9 cellular contexts compared by ENCODE assay signal in genomic region chr19:45094158-45094557, GRCh38. TPM values are rescaled to one million over a fixed set of nuclear protein-coding genes. Genes with fewer than 3 reads are reported as not detected.
A peak's percentile ranks its signal among the peaks of the same experiment; 100 is the strongest.
DNase-seq lines count a peak whose midpoint lies in the region; ATAC-seq and TF ChIP-seq lines count a peak whose summit lies in the region.
"Had no signal": no experiment of that assay in that cellular context is flagged by ENCODE, and none has a peak within 500 bp of the region (broad histone marks: within the 10 kb centered on the region; RNA-seq: fewer than 3 reads in every experiment).

No MANE protein-coding gene starts in this region.

- H3K9ac ChIP-seq in OCI-LY1 (ENCODE audit: low read length) = peak overlapping the region; percentile 89
- H3K9ac ChIP-seq in endodermal cell (ENCODE audit: extremely low read depth, low read length, poor library complexity, severe bottlenecking) = peak overlapping the region; percentile 75

- H3K27me3 ChIP-seq in Caco-2 (replicated peaks; ENCODE audit: control insufficient read depth, insufficient read depth, low read length) = no peaks in the 10 kb centered on the region
- no peaks in the 10 kb centered on the region for H3K27me3 ChIP-seq in OCI-LY1 (ENCODE audit: insufficient read depth, low read length)
- H3K27me3 ChIP-seq in endodermal cell (ENCODE audit: control insufficient read depth, insufficient read depth, low read length, poor library complexity, severe bottlenecking) = peaks cover 5% of the 10 kb centered on the region

- H3K9me3 Mint-ChIP-seq in Caco-2 (ENCODE audit: unreplicated experiment) = no peaks in the 10 kb centered on the region
- no peaks in the 10 kb centered on the region for H3K9me3 Mint-ChIP-seq in endodermal cell
- H3K9me3 Mint-ChIP-seq in osteocyte (ENCODE audit: unreplicated experiment) = no peaks in the 10 kb centered on the region

- H4K20me1 ChIP-seq in OCI-LY1 (ENCODE audit: insufficient read depth, low read length) = no peaks in the 10 kb centered on the region

- no peak overlapping the region for H2AFZ ChIP-seq in OCI-LY1 (ENCODE audit: low read length)

- TF ChIP-seq CTCF in Caco-2 (IDR thresholded peaks at IDR 0.05; ENCODE audit: insufficient read depth in 1 of 2, low read depth in 1 of 2, low read length in 1 of 2, severe bottlenecking in 1 of 2, unreplicated experiment in 1 of 2) = no peak
- TF ChIP-seq CTCF in OCI-LY1 (IDR thresholded peaks at IDR 0.05; ENCODE audit: low read length) = no peak
- TF ChIP-seq CTCF in endodermal cell (conservative IDR thresholded peaks at IDR 0.05) = no peak
- TF ChIP-seq CTCF in osteocyte (IDR thresholded peaks at IDR 0.05) = no peak

- intact Hi-C loops in Caco-2 (cut with micrococcal nuclease; ENCODE audit: unreplicated experiment) = loop anchor here (5.0 kb wide), 1 partner anchor 33 kb away; no protein-coding TSS in a partner anchor

- no peaks in the 10 kb centered on the region for H3K36me3 ChIP-seq in Caco-2 (ENCODE audit: control insufficient read depth, insufficient read depth, low read length)
- H3K36me3 ChIP-seq in OCI-LY1 (ENCODE audit: insufficient read depth, low read length) = peaks cover 26% of the 10 kb centered on the region
- H3K36me3 ChIP-seq in endodermal cell (ENCODE audit: control insufficient read depth, insufficient read depth, low read length) = peaks cover 43% of the 10 kb centered on the region

- WGBS in endodermal cell (ENCODE audit: insufficient coverage in 1 of 2, insufficient read length in 1 of 2), 2 experiments = 85 to 88% methylated on average over 5 to 10 of the region's 10 CpGs

- DNase-seq in Caco-2 (no peak), endodermal cell (peak; percentile 36), osteocyte (ENCODE audit: extremely low spot score, unreplicated experiment) (no peak), 8988T (no peak)
- no peak for DNase-seq in stimulated activated CD4-positive, alpha-beta T cell treated with anti-CD3 and anti-CD28 coated beads, Interleukin-2, amount 100 ng/mL, for 24 hours
- DNase-seq: effector CD8-positive, alpha-beta T cell had no signal

- H3K4me1 ChIP-seq in Caco-2 (peaks cover 15% of the 10 kb centered on the region; the same call in 1 of the 2 replicates), OCI-LY1 (ENCODE audit: insufficient read depth, low read length, severe bottlenecking) (peaks cover 51% of the 10 kb centered on the region), endodermal cell (ENCODE audit: control insufficient read depth, insufficient read depth, low read length) (peaks cover 12% of the 10 kb centered on the region)

- CTCF ChIA-PET in Caco-2 (lab: Charles Lee) = interaction anchor here (0.6 kb wide), 1 partner anchor 21 kb away, joined by 5 read pairs; no protein-coding TSS in a partner anchor

- H3K36me3 Mint-ChIP-seq in Caco-2 (ENCODE audit: insufficient read depth, unreplicated experiment) = peaks cover 46% of the 10 kb centered on the region
- H3K36me3 Mint-ChIP-seq in endodermal cell (ENCODE audit: low read depth) = peaks cover 29% of the 10 kb centered on the region
- peaks cover 8% of the 10 kb centered on the region for H3K36me3 Mint-ChIP-seq in osteocyte (ENCODE audit: unreplicated experiment)

- H3K4me3 Mint-ChIP-seq in Caco-2 (ENCODE audit: unreplicated experiment) (peak overlapping the region; percentile 84), endodermal cell (peak overlapping the region; percentile 81), osteocyte (ENCODE audit: unreplicated experiment) (peak overlapping the region; percentile 99)

- ATAC-seq in GM21381 (IDR thresholded peaks at IDR 0.05; ENCODE audit: unreplicated experiment) = no peak
- ATAC-seq in GM19397 (IDR thresholded peaks at IDR 0.05; ENCODE audit: unreplicated experiment) = no peak

- H3K27ac Mint-ChIP-seq in Caco-2 (ENCODE audit: unreplicated experiment) = peak overlapping the region; percentile 96
- H3K27ac Mint-ChIP-seq in endodermal cell = no peak overlapping the region
- peak overlapping the region; percentile 100 for H3K27ac Mint-ChIP-seq in osteocyte (ENCODE audit: unreplicated experiment)

- no peaks in the 10 kb centered on the region for H3F3A ChIP-seq in OCI-LY1 (ENCODE audit: insufficient read depth, low read length)

- BruUV-seq in Caco-2 (replicated peaks; lab: Mats Ljungman, UMichigan) = no TSS peak

- H3K27ac ChIP-seq in OCI-LY1 (ENCODE audit: low read depth, low read length, poor library complexity, severe bottlenecking) (peak overlapping the region; percentile 83), endodermal cell (ENCODE audit: low read depth, low read length) (no peak overlapping the region)

- peak overlapping the region; percentile 96 for H3K4me2 ChIP-seq in OCI-LY1 (ENCODE audit: low read length)

- peaks cover 40% of the 10 kb centered on the region for H3K79me2 ChIP-seq in OCI-LY1 (ENCODE audit: insufficient read depth, low read length)

- H3K9me2 ChIP-seq in OCI-LY1 (ENCODE audit: low read depth, low read length) = no peaks in the 10 kb centered on the region

- POLR2A ChIA-PET in Caco-2 (lab: Charles Lee) = interaction anchor here (0.6 kb wide), 1 partner anchor 51 kb away, joined by 4 read pairs; no protein-coding TSS in a partner anchor

- H3K4me1 Mint-ChIP-seq in Caco-2 (ENCODE audit: low read depth, unreplicated experiment) (peaks cover 31% of the 10 kb centered on the region), endodermal cell (peaks cover 62% of the 10 kb centered on the region), osteocyte (ENCODE audit: unreplicated experiment) (peaks cover 65% of the 10 kb centered on the region)

- H3K27me3 Mint-ChIP-seq in Caco-2 (ENCODE audit: insufficient read depth, unreplicated experiment) = no peaks in the 10 kb centered on the region
- H3K27me3 Mint-ChIP-seq in endodermal cell (ENCODE audit: insufficient read depth) = no peaks in the 10 kb centered on the region
- no peaks in the 10 kb centered on the region for H3K27me3 Mint-ChIP-seq in osteocyte (ENCODE audit: unreplicated experiment)

- H3K4me3 ChIP-seq in Caco-2 (ENCODE audit: low read depth, low read length) (peak overlapping the region; percentile 93), OCI-LY1 (ENCODE audit: low read depth, low read length, poor library complexity, severe bottlenecking) (peak overlapping the region; percentile 80), endodermal cell (ENCODE audit: low read length) (peak overlapping the region; percentile 97)

- no peaks in the 10 kb centered on the region for H3K9me3 ChIP-seq in Caco-2
- H3K9me3 ChIP-seq in OCI-LY1 (ENCODE audit: low read length) = no peaks in the 10 kb centered on the region
- H3K9me3 ChIP-seq in endodermal cell (ENCODE audit: control insufficient read depth, low read length) = no peaks in the 10 kb centered on the region

RNA-seq across cellular contexts. Expression of gene PPP1R37, which starts 1.2 kb away (rescaled TPM):
- total RNA-seq in Caco-2 (2022) (42.1 and 47.7 TPM in 2 replicates), endodermal cell (10 to 100 TPM; 23.6 to 32.5 TPM), osteocyte (34.8 and 35.4 TPM in 2 replicates)
- polyA plus RNA-seq in endodermal cell (2013, experiment 1 of 2) = 22.4 TPM
- 20.6 TPM for polyA plus RNA-seq in endodermal cell (2013, experiment 2 of 2)

RNA-seq across cellular contexts. Expression of gene GEMIN7, which starts 15.1 kb away (rescaled TPM):
- total RNA-seq in Caco-2 (2022) = 45.8 and 49.3 TPM in 2 replicates
- 10 to 100 TPM; 56.3 to 56.6 TPM for total RNA-seq in endodermal cell
- 36.7 TPM for polyA plus RNA-seq in endodermal cell (2013, experiment 1 of 2)
- 36.0 TPM for polyA plus RNA-seq in endodermal cell (2013, experiment 2 of 2)
- total RNA-seq in osteocyte = 19.3 and 25.8 TPM in 2 replicates

RNA-seq across cellular contexts. Expression of gene ZNF296, which starts 17.9 kb away (rescaled TPM):
- total RNA-seq in Caco-2 (2022) (8.4 and 9.4 TPM in 2 replicates), endodermal cell (1 to 10 TPM; 2.1 to 8.5 TPM), osteocyte (0.68 and 0.70 TPM in 2 replicates)
- 1.2 TPM for polyA plus RNA-seq in endodermal cell (2013, experiment 1 of 2)
- polyA plus RNA-seq in endodermal cell (2013, experiment 2 of 2) = 1.1 TPM

RNA-seq across cellular contexts. Expression of gene CLASRP, which starts 55.3 kb away (rescaled TPM):
- total RNA-seq in Caco-2 (2022) (104 and 111 TPM in 2 replicates), endodermal cell (10 to 100 TPM; 67.1 to 90.3 TPM), osteocyte (77.8 and 81.5 TPM in 2 replicates)
- 82.3 TPM for polyA plus RNA-seq in endodermal cell (2013, experiment 1 of 2)
- 65.2 TPM for polyA plus RNA-seq in endodermal cell (2013, experiment 2 of 2)
